In the genomic region with DNA sequence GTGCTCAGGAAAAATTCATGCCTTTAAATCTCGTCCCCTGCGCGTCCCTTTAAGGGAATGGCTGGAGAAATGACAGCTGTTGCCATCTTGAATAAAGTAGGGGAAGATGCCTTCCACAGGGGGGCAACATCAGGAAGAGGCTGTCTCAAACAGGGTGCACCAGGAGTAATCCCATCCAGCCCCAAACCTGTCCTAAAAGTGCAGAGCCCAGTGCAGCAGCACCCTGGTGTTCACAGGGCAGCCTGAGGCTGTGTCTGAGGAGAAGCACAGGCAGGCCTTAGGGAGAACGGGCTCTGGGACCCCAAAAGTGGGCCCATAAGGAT, we compare ENCODE assay signal across 18 cellular contexts. TPM values are rescaled to one million over a fixed set of nuclear protein-coding genes. Genes with fewer than 3 reads are reported as not detected.
DNase-seq lines count a peak whose midpoint lies in the region; ATAC-seq, FAIRE-seq and TF ChIP-seq lines count a peak whose summit lies in the region.
"Had no signal": no experiment of that assay in that cellular context is flagged by ENCODE, and none has a peak within 500 bp of the region (broad histone marks: within the 10 kb centered on the region; RNA-seq: fewer than 3 reads in every experiment).

No MANE protein-coding gene starts in this region.

- POLR2A ChIA-PET in IMR-90 (lab: Charles Lee; ENCODE audit: unreplicated experiment) = no interaction called here

- no peaks in the 10 kb centered on the region for H4K20me1 ChIP-seq in BLaER1 treated with 17β-estradiol and CSF1 and Interleukin-3, amounts not matched to agents 10 nM and 100 nM
- H4K20me1 ChIP-seq in IMR-90 (ENCODE audit: insufficient read depth, low read length) = no peaks in the 10 kb centered on the region

- no peak overlapping the region for H2AK9ac ChIP-seq in IMR-90 (replicated peaks; ENCODE audit: low read depth, low read length, poor library complexity)

- no peak for FAIRE-seq in pancreas (lab: Jason Lieb, UNC)

- H2BK20ac ChIP-seq in IMR-90 (ENCODE audit: low read depth, low read length) = no peak overlapping the region

- H3K36me3 ChIP-seq in BLaER1 treated with 17β-estradiol and CSF1 and Interleukin-3, amounts not matched to agents 10 nM and 100 nM = no peaks in the 10 kb centered on the region
- H3K36me3 ChIP-seq in IMR-90 (ENCODE audit: control insufficient read depth, insufficient read depth, low read length) (no peaks in the 10 kb centered on the region), testis (ENCODE audit: low read depth, missing control alignments) (no peaks in the 10 kb centered on the region), pancreas (no peaks in the 10 kb centered on the region)
- H3K36me3 ChIP-seq: BE2C, esophagus squamous epithelium had no signal

- no peak overlapping the region for H3K4me3 ChIP-seq in BLaER1 treated with 17β-estradiol and CSF1 and Interleukin-3, amounts not matched to agents 10 nM and 100 nM
- no peak overlapping the region for H3K4me3 ChIP-seq in IMR-90 (ENCODE audit: insufficient read depth, low read depth, low read length)
- no peak overlapping the region for H3K4me3 ChIP-seq in fibroblast of villous mesenchyme (ENCODE audit: low read depth, low read length)
- H3K4me3 ChIP-seq in testis = no peak overlapping the region
- no peak overlapping the region for H3K4me3 ChIP-seq in pancreas
- H3K4me3 ChIP-seq: esophagus squamous epithelium, skin epidermis had no signal

- no peak overlapping the region for H2BK120ac ChIP-seq in IMR-90 (ENCODE audit: low read depth, low read length)

- H4K8ac ChIP-seq in IMR-90 (ENCODE audit: low read depth in 2 of 2, low read length in 2 of 2) = no peak overlapping the region

- no peak overlapping the region for H2AK5ac ChIP-seq in IMR-90 (ENCODE audit: low read depth, low read length)

- H3K18ac ChIP-seq in IMR-90 (ENCODE audit: low read depth, low read length) = no peak overlapping the region

- no peak overlapping the region for H2AFZ ChIP-seq in IMR-90 (replicated peaks; ENCODE audit: low read length, poor library complexity)

- peaks cover 23 to 65% (median 41%) of the 10 kb centered on the region in 10 experiments for H3K4me1 ChIP-seq in BLaER1 treated with 17β-estradiol and CSF1 and Interleukin-3, amounts not matched to agents 10 nM and 100 nM
- H3K4me1 ChIP-seq in IMR-90 (ENCODE audit: control insufficient read depth, insufficient read depth, low read length) = peaks cover 14% of the 10 kb centered on the region
- H3K4me1 ChIP-seq in testis = peaks cover 56% of the 10 kb centered on the region
- H3K4me1 ChIP-seq in pancreas = no peaks in the 10 kb centered on the region

- H3K56ac ChIP-seq in IMR-90 (ENCODE audit: extremely low read depth, insufficient read depth, low read length) = no peak overlapping the region

- no peak overlapping the region for H2BK5ac ChIP-seq in IMR-90 (ENCODE audit: low read depth, low read length, poor library complexity, severe bottlenecking)

- intact Hi-C loops in IMR-90 (cut with micrococcal nuclease) (no loop called here), testis (cut with DNase I; ENCODE audit: low total_unique reads) (no loop called here), pancreas (cut with DNase I) (no loop called here)

- no peak overlapping the region for H3K14ac ChIP-seq in IMR-90 (replicated peaks; ENCODE audit: low read depth, low read length)

- H2BK15ac ChIP-seq in IMR-90 (ENCODE audit: low read depth, low read length) = no peak overlapping the region

- H3K9ac ChIP-seq in BLaER1 treated with 17β-estradiol and CSF1 and Interleukin-3, amounts not matched to agents 10 nM and 100 nM = no peak overlapping the region
- H3K9ac ChIP-seq in IMR-90 (ENCODE audit: low read depth, low read length) = no peak overlapping the region

- TF ChIP-seq RAD21 in IMR-90 (IDR thresholded peaks at IDR 0.05; ENCODE audit: low read length) = no peak

- ATAC-seq in IMR-90 (ENCODE audit: low read depth) = no peak
- no peak for ATAC-seq in pancreas
- ATAC-seq: activated CD4-positive, alpha-beta T cell treated with anti-CD3 and anti-CD28 coated beads for 36 hours; natural killer cell treated with Interleukin-12 subunit alpha and Interleukin-12 subunit beta and Interleukin-15 and Interleukin-18, amount 100 ng/mL, for 72 hours had no signal

- no peak overlapping the region for H3K27ac ChIP-seq in BLaER1 treated with 17β-estradiol and CSF1 and Interleukin-3, amounts not matched to agents 10 nM and 100 nM
- no peak overlapping the region for H3K27ac ChIP-seq in IMR-90 (ENCODE audit: insufficient read depth, low read length)
- peak overlapping the region; percentile 71 to 85 for H3K27ac ChIP-seq in testis
- H3K27ac ChIP-seq in pancreas = no peak overlapping the region
- H3K27ac ChIP-seq: esophagus squamous epithelium, skin epidermis had no signal

- CTCF ChIA-PET in IMR-90 (lab: Yijun Ruan, JAX) = no interaction called here

- peak overlapping the region; percentile 62 to 87 (median 77); a peak in 19 of 22 replicates for H3K4me2 ChIP-seq in BLaER1 treated with 17β-estradiol and CSF1 and Interleukin-3, amounts not matched to agents 10 nM and 100 nM
- H3K4me2 ChIP-seq in IMR-90 (ENCODE audit: low read depth, low read length) = no peak overlapping the region

- dilution Hi-C loops in IMR-90 (cut with HindIII; ENCODE audit: low sequenced_read_pairs, unreplicated experiment) = no loop called here

- no peak overlapping the region for H3K23ac ChIP-seq in IMR-90 (ENCODE audit: low read depth, low read length)

- no peaks in the 10 kb centered on the region for H3K9me3 ChIP-seq in BLaER1 treated with 17β-estradiol and CSF1 and Interleukin-3, amounts not matched to agents 10 nM and 100 nM (replicated peaks in 1 of 11)
- H3K9me3 ChIP-seq in IMR-90 (ENCODE audit: control insufficient read depth, insufficient read depth, low read length) (no peaks in the 10 kb centered on the region), testis (no peaks in the 10 kb centered on the region), pancreas (no peaks in the 10 kb centered on the region)
- H3K9me3 ChIP-seq: BE2C, esophagus squamous epithelium had no signal

- 0 out of 2 replicates have a peak, but pooled peaks have one; percentile 13 for TF ChIP-seq CTCF in IMR-90 (conservative IDR thresholded peaks at IDR 0.05; ENCODE audit: low read depth, low read length)
- peak; percentile 8 for TF ChIP-seq CTCF in fibroblast of villous mesenchyme (IDR thresholded peaks at IDR 0.05; ENCODE audit: insufficient read depth, low read depth, low read length)
- no peak for TF ChIP-seq CTCF in testis (IDR thresholded peaks at IDR 0.05)
- no peak for TF ChIP-seq CTCF in pancreas (IDR thresholded peaks at IDR 0.05)

- H4K5ac ChIP-seq in IMR-90 (ENCODE audit: low read depth, low read length) = no peak overlapping the region

- H4K91ac ChIP-seq in IMR-90 (ENCODE audit: insufficient read depth, low read depth, low read length) = no peak overlapping the region

- no peak overlapping the region for H3K4ac ChIP-seq in IMR-90 (ENCODE audit: low read depth, low read length)

- no peaks in the 10 kb centered on the region for H3K27me3 ChIP-seq in BLaER1 treated with 17β-estradiol and CSF1 and Interleukin-3, amounts not matched to agents 10 nM and 100 nM
- peaks cover 8% of the 10 kb centered on the region; the same call in 1 of the 2 replicates for H3K27me3 ChIP-seq in IMR-90 (ENCODE audit: control insufficient read depth, insufficient read depth, low read length)
- no peaks in the 10 kb centered on the region for H3K27me3 ChIP-seq in testis
- H3K27me3 ChIP-seq in pancreas = no peaks in the 10 kb centered on the region
- H3K27me3 ChIP-seq: BE2C had no signal

- no peak for DNase-seq in IMR-90
- no peak for DNase-seq in fibroblast of villous mesenchyme (ENCODE audit: low read depth)
- no peak for DNase-seq in testis
- no peak for DNase-seq in NOMO-1 (lab: John Stamatoyannopoulos, UW; ENCODE audit: unreplicated experiment in 2 of 2)
- DNase-seq in foreskin melanocyte = no peak
- no peak for DNase-seq in pancreas
- DNase-seq: activated CD4-positive, alpha-beta T cell treated with anti-CD3 and anti-CD28 coated beads for 36 hours; activated naive CD8-positive, alpha-beta T cell treated with anti-CD3 and anti-CD28 coated beads, Interleukin-2, amount 10 ng/mL, durations not matched to agents 7 days and 5 days; BE2C; effector memory CD4-positive, alpha-beta T cell; esophagus squamous epithelium; MV-4-11; NCI-H1930; stimulated activated CD4-positive, alpha-beta T cell treated with anti-CD3 and anti-CD28 coated beads, Interleukin-2, amount 100 ng/mL, for 24 hours; stimulated activated naive CD4-positive, alpha-beta T cell had no signal

- H3K79me1 ChIP-seq in IMR-90 (ENCODE audit: low read depth in 1 of 2, low read length in 2 of 2) = no peaks in the 10 kb centered on the region

- no CpG with 5 or more reads among the region's 4 CpGs for WGBS in IMR-90 (ENCODE audit: extremely low coverage in 2 of 2, insufficient read length in 1 of 2), 2 experiments
- 58 to 69% methylated on average over 3 to 4 of the region's 4 CpGs for WGBS in testis, 2 donors
- 62 to 69% methylated on average over 4 of the region's 4 CpGs for WGBS in pancreas, 2 donors

- TF ChIP-seq POLR2A in IMR-90 (IDR thresholded peaks at IDR 0.05; ENCODE audit: low read depth, low read length) = no peak
- TF ChIP-seq POLR2A in testis (IDR thresholded peaks at IDR 0.05) = no peak

- in situ Hi-C loops in IMR-90 (cut with MboI; ENCODE audit: low sequenced_read_pairs) = no loop called here

- BruUV-seq in IMR-90 (replicated peaks; lab: Mats Ljungman, UMichigan) = no TSS peak

- 0 out of 2 replicates have a peak, but pooled peaks cover 3% of the 10 kb centered on the region for H3K9me1 ChIP-seq in IMR-90 (ENCODE audit: insufficient read depth, low read length)

TF ChIP-seq in IMR-90, 13 proteins besides CTCF, POLR2A, EP300 and RAD21:
- no peak for TF ChIP-seq MXI1 (IDR thresholded peaks at IDR 0.05; ENCODE audit: borderline replicate concordance, low read depth, low read length)
- no peak for TF ChIP-seq NFE2L2 (IDR thresholded peaks at IDR 0.05; ENCODE audit: low read depth, low read length)

RNA-seq across cellular contexts. Expression of a gene that starts 10.8 kb away (rescaled TPM):
- total RNA-seq in IMR-90 (2012; rRNA removed) (0.18 and 0.56 TPM in 2 replicates), fibroblast of villous mesenchyme (13.2 and 17.3 TPM in 2 replicates), testis (100 to 1,000 TPM; 207 TPM), pancreas (10 to 100 TPM in 3 of 6 donors, 1 to 10 TPM in 3; 3.7 to 45.1 (median 14.0) TPM)
- polyA plus RNA-seq in IMR-90 (2012; rRNA removed) (0.97 and 2.7 TPM in 2 replicates), testis (ENCODE audit: insufficient read depth, low read depth, low replicate concordance) (67.4 TPM), pancreas (10 to 100 TPM; 28.4 to 33.1 TPM)
- polyA plus RNA-seq in IMR-90 (2012; cell fraction: cytosol; rRNA removed) = 7.3 and 58.4 TPM in 2 replicates
- polyA plus RNA-seq in IMR-90 (2012; cell fraction: nucleus; rRNA removed; ENCODE audit: low replicate concordance) = 43.6 and 63.1 TPM in 2 replicates

RNA-seq across cellular contexts. Expression of a gene that starts 51.0 kb away (rescaled TPM):
- total RNA-seq in IMR-90 (2012; rRNA removed) = 62.9 and 68.6 TPM in 2 replicates
- polyA plus RNA-seq in IMR-90 (2012; rRNA removed) = 27.7 and 28.3 TPM in 2 replicates
- 10.3 and 19.9 TPM in 2 replicates for polyA plus RNA-seq in IMR-90 (2012; cell fraction: cytosol; rRNA removed)
- 6.1 and 26.4 TPM in 2 replicates for polyA plus RNA-seq in IMR-90 (2012; cell fraction: nucleus; rRNA removed; ENCODE audit: low replicate concordance)
- 33.7 and 51.5 TPM in 2 replicates for total RNA-seq in fibroblast of villous mesenchyme
- total RNA-seq in testis = 10 to 100 TPM; 39.9 to 45.8 TPM
- 45.4 TPM for polyA plus RNA-seq in testis (ENCODE audit: insufficient read depth, low read depth, low replicate concordance)
- 10 to 100 TPM; 13.9 to 20.1 (median 17.0) TPM for total RNA-seq in pancreas
- polyA plus RNA-seq in pancreas = 10 to 100 TPM; 22.5 to 29.1 TPM

Comparison
In these comparisons a context has a peak if more than half of its experiments do, and no peak if none do; other contexts are left out.
1. H3K27ac ChIP-seq: peak in testis (2 of 2); none in BLaER1 treated with 17β-estradiol and CSF1 and Interleukin-3, amounts not matched to agents 10 nM and 100 nM (0 of 11), IMR-90 (single experiment) and pancreas (0 of 4).
2. CTCF ChIP-seq: peak in IMR-90 (single experiment) and fibroblast of villous mesenchyme (single experiment); none in testis (0 of 3) and pancreas (0 of 4).
3. RNA of a gene that starts 10.8 kb away (total RNA-seq): 207 TPM in testis; 3.7 to 45.1 TPM in pancreas, 13.2 to 17.3 TPM in fibroblast of villous mesenchyme and 0.18 to 0.56 TPM in IMR-90; every median in the first group is over 4 times any median in the second.